In genomic region chr16:71995038-71995437, GRCh38 we compare ENCODE assay signal across 12 cellular contexts. TPM values are rescaled to one million over a fixed set of nuclear protein-coding genes. Genes with fewer than 3 reads are reported as not detected.
"Had no signal": no experiment of that assay in that cellular context is flagged by ENCODE, and none has a peak within 500 bp of the region (broad histone marks: within the 10 kb centered on the region; RNA-seq: fewer than 3 reads in every experiment).

No MANE protein-coding gene starts in this region.

- ATAC-seq: HCT116, HepG2, K562 had no signal

- H3K4me1 ChIP-seq: HAP-1 had no signal

- DNase-seq: GOT3, H7, HFFc6, IMR-90, KG1 had no signal

- H3K9me3 ChIP-seq: HAP-1 had no signal

- H3K27ac ChIP-seq: HL-60 had no signal

- H3K36me3 ChIP-seq: HAP-1 had no signal

- H3K9me3 Mint-ChIP-seq: HFFc6 had no signal

- H3K27ac Mint-ChIP-seq: HFFc6 had no signal

- H3K4me3 Mint-ChIP-seq: HFFc6 had no signal

- H3K4me3 ChIP-seq: HAP-1, K562 had no signal

RNA-seq across cellular contexts. Expression of gene PKD1L3, which starts 5.2 kb away (rescaled TPM):
- total RNA-seq: H4, HFFc6, HT1080, IMR-90, K562 had no signal

RNA-seq across cellular contexts. Expression of gene HP, which starts 59.3 kb away (rescaled TPM):
- total RNA-seq: HFFc6, HT1080, IMR-90 had no signal
